In genomic region chr3:122915300-122916055, GRCh38 we compare ENCODE assay signal across 25 cellular contexts.
A peak's percentile ranks its signal among the peaks of the same experiment; 100 is the strongest.
DNase-seq lines count a peak whose midpoint lies in the region; TF ChIP-seq lines count a peak whose summit lies in the region.
"Had no signal": no experiment of that assay in that cellular context is flagged by ENCODE, and none has a peak within 500 bp of the region (broad histone marks: within the 10 kb centered on the region; RNA-seq: fewer than 3 reads in every experiment).

No MANE protein-coding gene starts in this region.

- H3K36me3 ChIP-seq in left ventricle myocardium inferior (no peaks in the 10 kb centered on the region), KMS-11 (ENCODE audit: insufficient read depth) (no peaks in the 10 kb centered on the region)

- H3K4me1 ChIP-seq in left ventricle myocardium inferior (no peaks in the 10 kb centered on the region), KMS-11 (ENCODE audit: low read depth, poor library complexity, severe bottlenecking) (peaks cover 20% of the 10 kb centered on the region)

- H3K9me3 ChIP-seq in left ventricle myocardium inferior (replicated peaks): no peaks in the 10 kb centered on the region

- H3K27me3 ChIP-seq in left ventricle myocardium inferior (ENCODE audit: low read depth) (peaks cover 22% of the 10 kb centered on the region), KMS-11 (ENCODE audit: insufficient read depth, low read depth) (no peaks in the 10 kb centered on the region)

- H4K20me1 ChIP-seq in KMS-11 (ENCODE audit: insufficient read depth): no peaks in the 10 kb centered on the region

- H3K9ac ChIP-seq in KMS-11: no peak overlapping the region
- H3K9ac ChIP-seq: GM23248 had no signal

- H2AFZ ChIP-seq in KMS-11 (ENCODE audit: low read depth): peak overlapping the region; percentile 6; the same call in 1 of the 2 replicates
- H2AFZ ChIP-seq: GM23248 had no signal

- intact Hi-C loops in cardiac septum (cut with DNase I): no loop called here
- intact Hi-C loops in left ventricle myocardium inferior (cut with micrococcal nuclease): no loop called here

- H3K27ac ChIP-seq in left ventricle myocardium inferior (replicated peaks) (no peak overlapping the region), KMS-11 (no peak overlapping the region), coronary artery (no peak overlapping the region)
- H3K27ac ChIP-seq: C4-2B, GM23248, SK-N-MC had no signal

- TF ChIP-seq CTCF in left ventricle myocardium inferior (IDR thresholded peaks at IDR 0.05; ENCODE audit: borderline replicate concordance): no peak
- TF ChIP-seq CTCF in KMS-11 (conservative IDR thresholded peaks at IDR 0.05; ENCODE audit: low read depth, low read length): no peak
- no peak for TF ChIP-seq CTCF in coronary artery (IDR thresholded peaks at IDR 0.05)

- DNase-seq in cardiac septum (ENCODE audit: low spot score) (peak; percentile 73), left ventricle myocardium inferior (no peak), coronary artery (ENCODE audit: low spot score) (peak; percentile 64), hepatic stellate cell (ENCODE audit: low spot score) (no peak), OCI-M2 (lab: John Stamatoyannopoulos, UW; ENCODE audit: unreplicated experiment) (no peak), ecto neural progenitor cell (ENCODE audit: low spot score) (no peak)
- no peak for DNase-seq in activated CD4-positive, CD25-positive, alpha-beta regulatory T cell treated with anti-CD3 and anti-CD28 coated beads, Interleukin-2, amount 50 U/mL, for 72 hours
- DNase-seq: CD8-positive, alpha-beta memory T cell; DMS 273 treated with DMSO at 0.1 percent for 48 hours; DMS79; GF-D8; GM23248; KG1; NCI-H1092; NCI-H1417 treated with DMSO at 0.1 percent for 48 hours; NCI-H1694 treated with DMSO at 0.1 percent for 48 hours; NCI-H2081; NCI-H2227 treated with DMSO at 0.1 percent for 48 hours; NCI-H510A; NCI-H69; OCI-M1; SIG-M5 had no signal

- no peaks in the 10 kb centered on the region for H3K79me2 ChIP-seq in KMS-11 (ENCODE audit: insufficient read depth, low read depth)

- no peak overlapping the region for H3K4me2 ChIP-seq in KMS-11

- H3K4me3 ChIP-seq in left ventricle myocardium inferior: no peak overlapping the region
- H3K4me3 ChIP-seq in KMS-11 (IDR thresholded peaks at IDR 0.05; ENCODE audit: insufficient read depth, low read depth, low read length): no peak overlapping the region
- no peak overlapping the region for H3K4me3 ChIP-seq in coronary artery
- H3K4me3 ChIP-seq: GM23248, SK-N-MC had no signal

Comparison
In these comparisons a context has a peak if more than half of its experiments do, and no peak if none do; other contexts are left out.
1. DNase-seq: peak in cardiac septum (single experiment) and coronary artery (single experiment); none in left ventricle myocardium inferior (single experiment), activated CD4-positive, CD25-positive, alpha-beta regulatory T cell treated with anti-CD3 and anti-CD28 coated beads, Interleukin-2, amount 50 U/mL, for 72 hours (single experiment), hepatic stellate cell (single experiment), OCI-M2 (single experiment) and ecto neural progenitor cell (single experiment).